10 cellular contexts compared by ENCODE assay signal in genomic region chr3:146163584-146163983, GRCh38. TPM values are rescaled to one million over a fixed set of nuclear protein-coding genes. Genes with fewer than 3 reads are reported as not detected.
DNase-seq lines count a peak whose midpoint lies in the region; ATAC-seq and TF ChIP-seq lines count a peak whose summit lies in the region.
"Had no signal": no experiment of that assay in that cellular context is flagged by ENCODE, and none has a peak within 500 bp of the region (broad histone marks: within the 10 kb centered on the region; RNA-seq: fewer than 3 reads in every experiment).

No MANE protein-coding gene starts in this region.

- H3K36me3 ChIP-seq in upper lobe of left lung: no peaks in the 10 kb centered on the region
- H3K36me3 ChIP-seq: HAP-1 had no signal

- TF ChIP-seq POLR2A in upper lobe of left lung (IDR thresholded peaks at IDR 0.05): no peak

- 64 to 77% methylated on average over 2 of the region's 2 CpGs for WGBS in upper lobe of left lung, 2 donors

- H3K27ac ChIP-seq in upper lobe of left lung: no peak overlapping the region

- H3K9me3 ChIP-seq in upper lobe of left lung: no peaks in the 10 kb centered on the region
- H3K9me3 ChIP-seq: HAP-1 had no signal

- peak; percentile 26 for DNase-seq in DMS 273 (lab: John Stamatoyannopoulos, UW; ENCODE audit: unreplicated experiment)
- DNase-seq in DMS 273 treated with DMSO at 0.1 percent for 48 hours (lab: John Stamatoyannopoulos, UW): no peak
- peak; percentile 72 for DNase-seq in astrocyte of the hippocampus (ENCODE audit: low read depth, low spot score)
- DNase-seq in kidney glomerular epithelial cell (lab: John Stamatoyannopoulos, UW): peak; percentile 86
- DNase-seq in upper lobe of left lung: no peak
- no peak for DNase-seq in DMS153 (lab: John Stamatoyannopoulos, UW)
- DNase-seq in NCI-H128 (lab: John Stamatoyannopoulos, UW; ENCODE audit: unreplicated experiment): no peak
- DNase-seq: activated gamma-delta T cell treated with Interleukin-2 at 50 U/mL for 16 hours had no signal

- peak in 5 of 6 experiments; percentile 7 to 67 (median 48) for TF ChIP-seq CTCF in upper lobe of left lung (IDR thresholded peaks at IDR 0.05)

- H3K4me1 ChIP-seq in upper lobe of left lung: peaks cover 2 to 16% (median 4%) of the 10 kb centered on the region in 4 donors

- no peaks in the 10 kb centered on the region for H3K27me3 ChIP-seq in upper lobe of left lung

- no peak overlapping the region for H3K4me3 ChIP-seq in upper lobe of left lung
- H3K4me3 ChIP-seq: HAP-1 had no signal

- no peak for ATAC-seq in upper lobe of left lung (ENCODE audit: low FRiP score in 2 of 2)
- no peak for ATAC-seq in GM18868 (IDR thresholded peaks at IDR 0.05; ENCODE audit: unreplicated experiment)

- no peak for TF ChIP-seq EP300 in upper lobe of left lung (IDR thresholded peaks at IDR 0.05)

RNA-seq across cellular contexts. Expression of gene PLOD2, which starts 2.6 kb away (rescaled TPM):
- total RNA-seq in upper lobe of left lung: 10 to 100 TPM in 5 of 6 donors, 1 to 10 TPM in 1; 6.8 to 30.7 (median 18.1) TPM

Comparison
In these comparisons a context has a peak if more than half of its experiments do, and no peak if none do; other contexts are left out.
1. DNase-seq: peak in DMS 273 (single experiment), astrocyte of the hippocampus (single experiment) and kidney glomerular epithelial cell (single experiment); none in DMS 273 treated with DMSO at 0.1 percent for 48 hours (single experiment), upper lobe of left lung (0 of 2), DMS153 (single experiment) and NCI-H128 (single experiment).